ENCODE assay signal across 21 cellular contexts in genomic region chr3:133487204-133487603, GRCh38.
"Had no signal": no experiment of that assay in that cellular context is flagged by ENCODE, and none has a peak within 500 bp of the region (broad histone marks: within the 10 kb centered on the region; RNA-seq: fewer than 3 reads in every experiment).

No MANE protein-coding gene starts in this region.

- DNase-seq: esophagus squamous epithelium, foreskin melanocyte, hypothalamus, islet precursor cell, kidney glomerular epithelial cell, left ventricle myocardium superior, lower lobe of right lung, thyroid gland had no signal

- ATAC-seq: sciatic nerve; stimulated activated naive CD8-positive, alpha-beta T cell treated with anti-CD3 and anti-CD28 coated beads, Interleukin-15, amount 100 ng/mL, for 72 hours had no signal

- H3K9me3 Mint-ChIP-seq: central memory CD8-positive, alpha-beta T cell; immature natural killer cell; stimulated activated naive CD8-positive, alpha-beta T cell treated with anti-CD3 and anti-CD28 coated beads, Interleukin-15, amount 100 ng/mL, for 72 hours; type B pancreatic cell had no signal

- H3K27ac Mint-ChIP-seq: immature natural killer cell; mesothelial cell of epicardium; stimulated activated naive CD8-positive, alpha-beta T cell treated with anti-CD3 and anti-CD28 coated beads, Interleukin-15, amount 100 ng/mL, for 72 hours; type B pancreatic cell had no signal

- H3K27ac ChIP-seq: coronary artery, esophagus squamous epithelium, lower lobe of right lung, prostate gland, right atrium auricular region, thyroid gland had no signal

- H3K4me2 ChIP-seq: smooth muscle cell had no signal

- H3K4me1 ChIP-seq: lower lobe of right lung, prostate gland, right atrium auricular region had no signal

- H3K36me3 ChIP-seq: esophagus squamous epithelium, lower lobe of right lung, prostate gland, right atrium auricular region, thyroid gland had no signal

- FAIRE-seq: endometrium had no signal

- H3K27me3 ChIP-seq: esophagus squamous epithelium, right atrium auricular region, thyroid gland had no signal

- H3K36me3 Mint-ChIP-seq: immature natural killer cell, type B pancreatic cell had no signal

- H3K4me3 Mint-ChIP-seq: central memory CD8-positive, alpha-beta T cell; immature natural killer cell; mesothelial cell of epicardium; neural crest cell; stimulated activated naive CD8-positive, alpha-beta T cell treated with anti-CD3 and anti-CD28 coated beads, Interleukin-15, amount 100 ng/mL, for 72 hours; type B pancreatic cell had no signal

- H3K4me1 Mint-ChIP-seq: immature natural killer cell, neural crest cell had no signal

- H3K27me3 Mint-ChIP-seq: central memory CD8-positive, alpha-beta T cell; naive thymus-derived CD8-positive, alpha-beta T cell; stimulated activated naive CD8-positive, alpha-beta T cell treated with anti-CD3 and anti-CD28 coated beads, Interleukin-15, amount 100 ng/mL, for 72 hours; type B pancreatic cell had no signal

- H3K4me3 ChIP-seq: coronary artery, esophagus squamous epithelium, lower lobe of right lung, prostate gland, right atrium auricular region, smooth muscle cell, thyroid gland had no signal

- H3K9me3 ChIP-seq: esophagus squamous epithelium, lower lobe of right lung, prostate gland, thyroid gland had no signal
